Comparison of ENCODE assay signal across 12 cellular contexts in genomic region chr1:42945171-42945570, GRCh38. TPM values are rescaled to one million over a fixed set of nuclear protein-coding genes. Genes with fewer than 3 reads are reported as not detected.
DNase-seq lines count a peak whose midpoint lies in the region; ATAC-seq and TF ChIP-seq lines count a peak whose summit lies in the region.
"Had no signal": no experiment of that assay in that cellular context is flagged by ENCODE, and none has a peak within 500 bp of the region (broad histone marks: within the 10 kb centered on the region; RNA-seq: fewer than 3 reads in every experiment).

No MANE protein-coding gene starts in this region.

- no peaks in the 10 kb centered on the region for H3K9me3 Mint-ChIP-seq in stimulated activated naive B cell treated with anti-CD40 and anti-IgM and Interleukin-4, amounts not matched to agents 10 μg/mL and 1 μg/mL and 100 μg/mL, for 72 hours

- WGBS in SK-N-SH (ENCODE audit: low lambda C conversion rate), result 87% methylated on average over 6 of the region's 6 CpGs

- H3K9me3 ChIP-seq in SK-N-SH, result no peaks in the 10 kb centered on the region
- no peaks in the 10 kb centered on the region for H3K9me3 ChIP-seq in Peyer's patch
- H3K9me3 ChIP-seq in effector memory CD4-positive, alpha-beta T cell (ENCODE audit: control insufficient read depth, low read length), result no peaks in the 10 kb centered on the region

- peak overlapping the region; percentile 42 for H3K4me2 ChIP-seq in SK-N-SH

- peak overlapping the region; percentile 64 to 73 for H3K4me3 Mint-ChIP-seq in stimulated activated naive B cell treated with anti-CD40 and anti-IgM and Interleukin-4, amounts not matched to agents 10 μg/mL and 1 μg/mL and 100 μg/mL, for 72 hours

- ATAC-seq in SK-N-SH treated with all-trans-retinoic acid at 6 μM for 48 hours, result no peak
- ATAC-seq in stimulated activated naive B cell treated with anti-CD40 and anti-IgM and Interleukin-4, amounts not matched to agents 10 μg/mL and 1 μg/mL and 100 μg/mL, for 72 hours (replicated peaks), result no peak
- ATAC-seq in GM18520 (IDR thresholded peaks at IDR 0.05; ENCODE audit: unreplicated experiment), result no peak

- peaks cover 75 to 99% of the 10 kb centered on the region in 2 donors for H3K4me1 Mint-ChIP-seq in stimulated activated naive B cell treated with anti-CD40 and anti-IgM and Interleukin-4, amounts not matched to agents 10 μg/mL and 1 μg/mL and 100 μg/mL, for 72 hours

- peaks cover 39 to 62% of the 10 kb centered on the region in 2 donors for H3K36me3 Mint-ChIP-seq in stimulated activated naive B cell treated with anti-CD40 and anti-IgM and Interleukin-4, amounts not matched to agents 10 μg/mL and 1 μg/mL and 100 μg/mL, for 72 hours

- H3K4me1 ChIP-seq in SK-N-SH (ENCODE audit: control insufficient read depth in 1 of 2, insufficient read depth in 2 of 2, low read depth in 1 of 2, low read length in 1 of 2) (peaks cover 65 to 76% of the 10 kb centered on the region in 2 experiments), Peyer's patch (peaks cover 14 to 55% (median 47%) of the 10 kb centered on the region in 4 donors)
- peaks cover 62% of the 10 kb centered on the region for H3K4me1 ChIP-seq in effector memory CD4-positive, alpha-beta T cell (ENCODE audit: control insufficient read depth, insufficient read depth, low read length, poor library complexity, severe bottlenecking)

- no peaks in the 10 kb centered on the region for H4K20me1 ChIP-seq in SK-N-SH (ENCODE audit: insufficient read depth)

- TF ChIP-seq POLR2A in Peyer's patch (IDR thresholded peaks at IDR 0.05), result no peak

- TF ChIP-seq RAD21 in SK-N-SH (IDR thresholded peaks at IDR 0.05; ENCODE audit: low read length), result no peak

- H3K4me3 ChIP-seq in SK-N-SH (ENCODE audit: low read depth in 2 of 2, low read length in 1 of 2) (no peak overlapping the region), Peyer's patch (no peak overlapping the region)
- no peak overlapping the region for H3K4me3 ChIP-seq in effector memory CD4-positive, alpha-beta T cell (ENCODE audit: insufficient read depth, low read depth, low read length, poor library complexity, severe bottlenecking)

- no peaks in the 10 kb centered on the region for H3K27me3 Mint-ChIP-seq in stimulated activated naive B cell treated with anti-CD40 and anti-IgM and Interleukin-4, amounts not matched to agents 10 μg/mL and 1 μg/mL and 100 μg/mL, for 72 hours
- H3K27me3 Mint-ChIP-seq: progenitor cell of endocrine pancreas had no signal

- peaks cover 75% of the 10 kb centered on the region for H3K79me2 ChIP-seq in SK-N-SH (ENCODE audit: insufficient read depth)

- peaks cover 43% of the 10 kb centered on the region for H3F3A ChIP-seq in SK-N-SH (replicated peaks; ENCODE audit: insufficient read depth)

- H3K27me3 ChIP-seq in SK-N-SH (ENCODE audit: insufficient read depth) (no peaks in the 10 kb centered on the region), Peyer's patch (no peaks in the 10 kb centered on the region)
- H3K27me3 ChIP-seq in effector memory CD4-positive, alpha-beta T cell (replicated peaks; ENCODE audit: control insufficient read depth, insufficient read depth, low read length, poor library complexity, severe bottlenecking), result no peaks in the 10 kb centered on the region

- DNase-seq in SK-N-SH (no peak), Peyer's patch (no peak), NCI-H2227 treated with DMSO at 0.1 percent for 48 hours (lab: John Stamatoyannopoulos, UW) (no peak), HEK293T (ENCODE audit: extremely low spot score) (no peak)
- DNase-seq in effector memory CD4-positive, alpha-beta T cell, result no peak
- DNase-seq in stimulated activated naive B cell treated with anti-CD40 and anti-IgM and Interleukin-4, amounts not matched to agents 10 μg/mL and 1 μg/mL and 100 μg/mL, for 72 hours, result no peak
- DNase-seq: 8988T, NCI-H1105, SHP77 treated with DMSO at 0.1 percent for 48 hours had no signal

- no peaks in the 10 kb centered on the region for H3K9me2 ChIP-seq in SK-N-SH

- TF ChIP-seq CTCF in SK-N-SH (IDR thresholded peaks at IDR 0.05) (no peak), Peyer's patch (IDR thresholded peaks at IDR 0.05) (no peak)

- CTCF ChIA-PET in SK-N-SH (lab: Yijun Ruan, JAX) (interaction anchor here (4.7 kb wide), 1 partner anchor 129 kb away, joined by 18 read pairs; no protein-coding TSS in a partner anchor), HEK293T (lab: Yijun Ruan, JAX) (no interaction called here)

- peak overlapping the region; percentile 94 for H3K27ac Mint-ChIP-seq in stimulated activated naive B cell treated with anti-CD40 and anti-IgM and Interleukin-4, amounts not matched to agents 10 μg/mL and 1 μg/mL and 100 μg/mL, for 72 hours
- H3K27ac Mint-ChIP-seq: progenitor cell of endocrine pancreas had no signal

- H3K9ac ChIP-seq in SK-N-SH, result no peak overlapping the region

- no peak for TF ChIP-seq EP300 in SK-N-SH (IDR thresholded peaks at IDR 0.05; ENCODE audit: borderline replicate concordance in 1 of 2, low read depth in 1 of 2, low read length in 1 of 2)

- H3K27ac ChIP-seq in SK-N-SH (ENCODE audit: low read depth in 2 of 2, low read length in 1 of 2) (peak overlapping the region; percentile 64 to 98; a peak in 3 of 4 replicates), Peyer's patch (peak overlapping the region in 3 of 4 donors; percentile 52 to 77 (median 68))
- H3K27ac ChIP-seq in effector memory CD4-positive, alpha-beta T cell (ENCODE audit: insufficient read depth, low read length, poor library complexity, severe bottlenecking), result peak overlapping the region; percentile 44

- H3K36me3 ChIP-seq in SK-N-SH (replicated peaks in 1 of 2; ENCODE audit: control insufficient read depth in 1 of 2, insufficient read depth in 2 of 2, low read length in 1 of 2) (peaks cover 9 to 11% of the 10 kb centered on the region in 2 experiments), Peyer's patch (peaks cover 0 to 8% (median 0%) of the 10 kb centered on the region in 3 donors)
- H3K36me3 ChIP-seq in effector memory CD4-positive, alpha-beta T cell (ENCODE audit: control insufficient read depth, insufficient read depth, low read length), result peaks cover 5% of the 10 kb centered on the region

- POLR2A ChIA-PET in SK-N-SH (lab: Yijun Ruan, JAX), result interaction anchor here (1.4 kb wide), 1 partner anchor 39 kb away, joined by 4 read pairs; no protein-coding TSS in a partner anchor
- POLR2A ChIA-PET in HEK293T (lab: Yijun Ruan, JAX), result no interaction called here

- H2AFZ ChIP-seq in SK-N-SH (ENCODE audit: low read depth), result no peak overlapping the region

TF ChIP-seq in SK-N-SH treated with all-trans-retinoic acid at 6 μM for 48 hours, 23 proteins besides CTCF, POLR2A, EP300 and RAD21 (continues in another document):
- no peak for TF ChIP-seq TOX (CRISPR knock-in tag; IDR thresholded peaks at IDR 0.05; ENCODE audit: borderline replicate concordance)
- no peak for TF ChIP-seq TSHZ2 (CRISPR knock-in tag; IDR thresholded peaks at IDR 0.05)
- TF ChIP-seq ZNF8 (CRISPR knock-in tag; IDR thresholded peaks at IDR 0.05), result no peak

TF ChIP-seq in HEK293T, 16 proteins besides CTCF, POLR2A, EP300 and RAD21:
- no peak for TF ChIP-seq TARDBP (IDR thresholded peaks at IDR 0.05)

RNA-seq across cellular contexts. Expression of gene SLC2A1, which starts 13.5 kb away (rescaled TPM):
- polyA plus RNA-seq in SK-N-SH (2012; rRNA removed), result 50.5 and 63.8 TPM in 2 replicates
- polyA plus RNA-seq in SK-N-SH (2012; cell fraction: cytosol; rRNA removed), result 26.8 and 43.4 TPM in 2 replicates
- polyA plus RNA-seq in SK-N-SH (2012; cell fraction: nucleus; rRNA removed), result 110 and 122 TPM in 2 replicates
- 10 to 100 TPM; 15.7 to 35.7 (median 32.3) TPM for total RNA-seq in Peyer's patch
